26 cellular contexts compared by ENCODE assay signal in genomic region chr18:46550609-46551008, GRCh38.
"Had no signal": no experiment of that assay in that cellular context is flagged by ENCODE, and none has a peak within 500 bp of the region (broad histone marks: within the 10 kb centered on the region; RNA-seq: fewer than 3 reads in every experiment).

No MANE protein-coding gene starts in this region.

- H3K27me3 ChIP-seq: suprapubic skin, testis, thyroid gland, tibial artery, tibial nerve, transverse colon, upper lobe of left lung, upper lobe of right lung, uterus, vagina had no signal

- H3K9me3 ChIP-seq: suprapubic skin, testis, thoracic aorta, thyroid gland, tibial nerve, transverse colon, upper lobe of left lung, upper lobe of right lung, uterus, vagina had no signal

- H3K4me1 ChIP-seq: suprapubic skin, testis, thyroid gland, tibial artery, tibial nerve, transverse colon, upper lobe of left lung, upper lobe of right lung, uterus, vagina had no signal

- ATAC-seq: stimulated activated effector memory CD8-positive, alpha-beta T cell treated with anti-CD3 and anti-CD28 coated beads, Interleukin-12 subunit alpha, Interleukin-12 subunit beta, amount 100 ng/mL, for 72 hours; stimulated activated memory B cell treated with anti-CD40 and anti-IgM and Interleukin-4, amounts not matched to agents 10 μg/mL and 1 μg/mL and 100 μg/mL, for 72 hours; stimulated activated naive B cell treated with anti-CD40 and anti-IgM and Interleukin-4, amounts not matched to agents 10 μg/mL and 1 μg/mL and 100 μg/mL, for 72 hours; stimulated activated naive CD8-positive, alpha-beta T cell treated with anti-CD3 and anti-CD28 coated beads, Interleukin-15, amount 100 ng/mL, for 72 hours; stimulated activated naive CD8-positive, alpha-beta T cell treated with anti-CD3 and anti-CD28 coated beads, Interleukin-15, Interleukin-2, amounts not matched to agents 100 U/mL and 50 U/mL, for 24 hours; upper lobe of right lung had no signal

- H3K36me3 ChIP-seq: stomach, suprapubic skin, thoracic aorta, thyroid gland, tibial artery, tibial nerve, transverse colon, upper lobe of left lung, upper lobe of right lung, uterus, vagina had no signal

- H3K4me3 ChIP-seq: stomach, suprapubic skin, testis, thoracic aorta, thyroid gland, tibial artery, tibial nerve, transverse colon, upper lobe of left lung, upper lobe of right lung, uterus, vagina had no signal

- FAIRE-seq: urothelium cell line had no signal

- H3K27ac ChIP-seq: stomach, suprapubic skin, testis, thoracic aorta, thyroid gland, tibial artery, tibial nerve, transverse colon, upper lobe of left lung, upper lobe of right lung, uterus, vagina had no signal

- DNase-seq: stimulated activated CD4-positive, alpha-beta T cell treated with anti-CD3 and anti-CD28 coated beads, Interleukin-2, amount 100 ng/mL, for 48 hours; stimulated activated CD4-positive, alpha-beta T cell treated with anti-CD3 and anti-CD28 coated beads, Interleukin-4, amount 100 ng/mL, for 1 hour; stimulated activated CD4-positive, alpha-beta T cell treated with anti-CD3 and anti-CD28 coated beads, Interleukin-4, amount 100 ng/mL, for 24 hours; stimulated activated CD4-positive, alpha-beta T cell treated with anti-CD3 and anti-CD28 coated beads, Interleukin-4, amount 100 ng/mL, for 4 hours; stimulated activated CD8-positive, alpha-beta memory T cell treated with anti-CD3 and anti-CD28 coated beads, Interleukin-4, amount 100 ng/mL, for 48 hours; stimulated activated naive B cell treated with anti-CD40 and anti-IgM and Interleukin-4, amounts not matched to agents 10 μg/mL and 1 μg/mL and 100 μg/mL, for 72 hours; stimulated activated naive CD4-positive, alpha-beta T cell; stimulated activated naive CD8-positive, alpha-beta T cell treated with anti-CD3 and anti-CD28 coated beads, Interleukin-15, amount 100 ng/mL, for 72 hours; stimulated activated naive CD8-positive, alpha-beta T cell treated with anti-CD3 and anti-CD28 coated beads, Interleukin-15, Interleukin-2, amounts not matched to agents 100 U/mL and 50 U/mL, for 24 hours; stomach; substantia nigra; testis; thyroid gland; tibial artery; transverse colon; trophoblast cell; upper lobe of left lung; upper lobe of right lung; uterus had no signal
